ENCODE assay signal across 11 cellular contexts in the genomic region with DNA sequence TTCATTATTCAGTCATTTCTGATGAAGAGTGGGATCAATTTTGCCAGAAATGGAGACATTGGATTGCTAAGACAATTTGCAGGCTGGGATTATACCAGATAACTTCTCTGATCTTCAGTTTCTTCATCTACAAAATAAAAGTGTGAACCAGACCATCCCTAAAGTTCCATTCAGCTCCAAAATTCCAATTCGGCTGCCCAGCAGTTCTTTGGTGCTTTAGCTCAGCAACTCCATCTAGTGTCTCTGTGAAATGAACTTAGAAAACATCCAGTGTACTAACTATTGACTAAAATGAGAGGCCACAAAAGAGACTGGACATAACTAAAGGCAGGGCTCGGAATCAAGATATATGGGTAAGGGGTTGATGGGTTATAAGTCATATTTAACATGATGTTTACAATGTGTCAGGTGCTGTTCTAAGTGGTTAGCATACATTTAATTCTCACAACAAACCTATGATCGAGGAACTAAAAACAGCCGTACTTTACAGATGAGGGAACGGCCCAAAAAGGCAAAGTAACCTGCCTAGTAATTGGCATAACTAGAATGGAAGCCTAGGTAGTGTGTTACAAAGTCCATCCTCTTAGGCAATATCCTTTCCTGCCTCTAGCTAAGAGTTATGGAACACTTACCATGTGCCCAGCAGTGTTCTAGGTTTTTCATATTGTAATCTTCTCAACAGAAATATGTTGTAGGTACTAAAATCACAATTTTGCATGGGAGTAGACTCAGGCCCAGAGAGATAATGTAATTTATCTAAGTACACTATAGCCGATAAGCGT. TPM values are rescaled to one million over a fixed set of nuclear protein-coding genes. Genes with fewer than 3 reads are reported as not detected.
A peak's percentile ranks its signal among the peaks of the same experiment; 100 is the strongest.
DNase-seq lines count a peak whose midpoint lies in the region; ATAC-seq and TF ChIP-seq lines count a peak whose summit lies in the region.
"Had no signal": no experiment of that assay in that cellular context is flagged by ENCODE, and none has a peak within 500 bp of the region (broad histone marks: within the 10 kb centered on the region; RNA-seq: fewer than 3 reads in every experiment).

No MANE protein-coding gene starts in this region.

- no peaks in the 10 kb centered on the region for H3K9me3 Mint-ChIP-seq in natural killer cell

- no peaks in the 10 kb centered on the region for H3K9me3 ChIP-seq in lung (ENCODE audit: control insufficient read depth in 2 of 2, insufficient read depth in 1 of 2, low read length in 1 of 2)

- peaks cover 33 to 58% of the 10 kb centered on the region in 2 donors for H3K27me3 Mint-ChIP-seq in natural killer cell (ENCODE audit: low read depth in 2 of 2)

- ATAC-seq in lung (ENCODE audit: insufficient read depth, low FRiP score) (no peak), GM21381 (IDR thresholded peaks at IDR 0.05; ENCODE audit: unreplicated experiment) (no peak), natural killer cell (no peak)

- intact Hi-C loops in natural killer cell (cut with micrococcal nuclease), result no loop called here

- no peaks in the 10 kb centered on the region for H3K36me3 Mint-ChIP-seq in natural killer cell

- H3K36me3 ChIP-seq in lung (ENCODE audit: control insufficient read depth in 2 of 2, insufficient read depth in 2 of 2, low read length in 2 of 2), result no peaks in the 10 kb centered on the region

- H3K4me3 ChIP-seq in AG09309 (ENCODE audit: control insufficient read depth, low read depth, low read length) (no peak overlapping the region), lung (no peak overlapping the region)

- in situ Hi-C loops in KBM-7 (cut with MboI; ENCODE audit: low pct_unique_long_range_greater_than_20kb, low sequenced_read_pairs), result no loop called here

- H3K4me3 Mint-ChIP-seq in natural killer cell, result no peak overlapping the region

- no peak overlapping the region for H3K27ac Mint-ChIP-seq in natural killer cell

- 81% methylated on average over 7 of the region's 7 CpGs for WGBS in lung, 2 donors

- DNase-seq in AG09309 (ENCODE audit: low read depth), result no peak
- peak; percentile 51 for DNase-seq in M059J (ENCODE audit: low read depth)
- DNase-seq in dermis microvascular lymphatic vessel endothelial cell (ENCODE audit: low read depth in 2 of 2), result peak; percentile 29 to 45
- DNase-seq in lung (ENCODE audit: low spot score), result no peak
- no peak for DNase-seq in KBM-7
- DNase-seq in NCI-H82 (lab: John Stamatoyannopoulos, UW), result no peak
- DNase-seq in natural killer cell, result no peak
- DNase-seq: activated effector memory CD4-positive, alpha-beta T cell treated with anti-CD3 and anti-CD28 coated beads, Interleukin-2, amount 50 U/mL, for 16 hours; GDM1; stimulated activated naive CD4-positive, alpha-beta T cell had no signal

- no peaks in the 10 kb centered on the region for H3K4me1 Mint-ChIP-seq in natural killer cell

- TF ChIP-seq CTCF in AG09309 (IDR thresholded peaks at IDR 0.05; ENCODE audit: control insufficient read depth, insufficient read depth, low read depth, low read length, missing control alignments), result peak; percentile 76
- peak; percentile 27 for TF ChIP-seq CTCF in lung (IDR thresholded peaks at IDR 0.05; ENCODE audit: control extremely low read depth, extremely low read depth)
- no peak for TF ChIP-seq CTCF in natural killer cell (IDR thresholded peaks at IDR 0.05)

- no peak overlapping the region for H3K27ac ChIP-seq in lung (ENCODE audit: low read depth in 1 of 2, low read length in 1 of 2)

- peaks cover 0 to 2% of the 10 kb centered on the region in 2 donors for H3K4me1 ChIP-seq in lung (ENCODE audit: control insufficient read depth in 2 of 2, insufficient read depth in 2 of 2, low read length in 2 of 2)

- H3K27me3 ChIP-seq in lung (ENCODE audit: control insufficient read depth, insufficient read depth), result no peaks in the 10 kb centered on the region

RNA-seq across cellular contexts. Expression of a gene that starts 17.0 kb away (rescaled TPM):
- total RNA-seq in M059J (2014; rRNA removed; shearing (Covaris generic)), result 4.5 and 6.6 TPM in 2 replicates
- 1.3 and 1.4 TPM in 2 replicates for total RNA-seq in dermis microvascular lymphatic vessel endothelial cell
- 1 to 10 TPM; 3.0 to 3.1 TPM for total RNA-seq in lung
- polyA plus RNA-seq in lung, result 1 to 10 TPM; 1.2 to 1.5 TPM
- total RNA-seq in natural killer cell, result not detected

RNA-seq across cellular contexts. Expression of a gene that starts 17.4 kb away (rescaled TPM):
- 6.5 and 8.1 TPM in 2 replicates for total RNA-seq in M059J (2014; rRNA removed; shearing (Covaris generic))
- 3.1 and 3.3 TPM in 2 replicates for total RNA-seq in dermis microvascular lymphatic vessel endothelial cell
- 10 to 100 TPM in 1 of 2 donors, 1 to 10 TPM in 1; 9.1 to 24.3 TPM for total RNA-seq in lung
- polyA plus RNA-seq in lung, result 1 to 10 TPM; 3.0 to 5.6 TPM
- total RNA-seq in natural killer cell, result under 1 TPM in 2 of 3 donors, not detected in 1; 0.14 to 0.38 TPM

RNA-seq across cellular contexts. Expression of a gene that starts 21.2 kb away (rescaled TPM):
- total RNA-seq in M059J (2014; rRNA removed; shearing (Covaris generic)), result 28.2 and 58.3 TPM in 2 replicates
- 9.1 and 9.4 TPM in 2 replicates for total RNA-seq in dermis microvascular lymphatic vessel endothelial cell
- total RNA-seq in lung, result 1 to 10 TPM; 4.2 to 8.6 TPM
- 1 to 10 TPM; 5.0 to 8.7 TPM for polyA plus RNA-seq in lung
- not detected for total RNA-seq in natural killer cell

Comparison
In these comparisons a context has a peak if more than half of its experiments do, and no peak if none do; other contexts are left out.
1. DNase-seq: peak in M059J (single experiment) and dermis microvascular lymphatic vessel endothelial cell (2 of 2); none in AG09309 (single experiment), lung (single experiment), KBM-7 (single experiment), NCI-H82 (single experiment) and natural killer cell (single experiment).
2. RNA of a gene that starts 21.2 kb away (total RNA-seq): 28.2 to 58.3 TPM in M059J, 9.1 to 9.4 TPM in dermis microvascular lymphatic vessel endothelial cell and 4.2 to 8.6 TPM in lung; not detected in natural killer cell; every median in the first group is over 4 times any median in the second.